ENCODE assay signal across 2 cellular contexts in genomic region chrX:154269245-154269644, GRCh38. TPM values are rescaled to one million over a fixed set of nuclear protein-coding genes. Genes with fewer than 3 reads are reported as not detected.
"Had no signal": no experiment of that assay in that cellular context is flagged by ENCODE, and none has a peak within 500 bp of the region (broad histone marks: within the 10 kb centered on the region; RNA-seq: fewer than 3 reads in every experiment).

No MANE protein-coding gene starts in this region.

RNA-seq across cellular contexts. Expression of gene OPN1MW3, which starts 11.9 kb away (rescaled TPM):
- total RNA-seq: G401, GM12878 had no signal
- polyA plus RNA-seq: GM12878 had no signal

RNA-seq across cellular contexts. Expression of gene TEX28, which starts 25.7 kb away (rescaled TPM):
- total RNA-seq: G401, GM12878 had no signal
- polyA plus RNA-seq: GM12878 had no signal

RNA-seq across cellular contexts. Expression of gene TKTL1, which starts 26.4 kb away (rescaled TPM):
- total RNA-seq: G401, GM12878 had no signal

RNA-seq across cellular contexts. Expression of gene OPN1MW2, which starts 49.7 kb away (rescaled TPM):
- total RNA-seq: G401, GM12878 had no signal
- polyA plus RNA-seq: GM12878 had no signal
